Comparison of ENCODE assay signal across 8 cellular contexts in the genomic region with DNA sequence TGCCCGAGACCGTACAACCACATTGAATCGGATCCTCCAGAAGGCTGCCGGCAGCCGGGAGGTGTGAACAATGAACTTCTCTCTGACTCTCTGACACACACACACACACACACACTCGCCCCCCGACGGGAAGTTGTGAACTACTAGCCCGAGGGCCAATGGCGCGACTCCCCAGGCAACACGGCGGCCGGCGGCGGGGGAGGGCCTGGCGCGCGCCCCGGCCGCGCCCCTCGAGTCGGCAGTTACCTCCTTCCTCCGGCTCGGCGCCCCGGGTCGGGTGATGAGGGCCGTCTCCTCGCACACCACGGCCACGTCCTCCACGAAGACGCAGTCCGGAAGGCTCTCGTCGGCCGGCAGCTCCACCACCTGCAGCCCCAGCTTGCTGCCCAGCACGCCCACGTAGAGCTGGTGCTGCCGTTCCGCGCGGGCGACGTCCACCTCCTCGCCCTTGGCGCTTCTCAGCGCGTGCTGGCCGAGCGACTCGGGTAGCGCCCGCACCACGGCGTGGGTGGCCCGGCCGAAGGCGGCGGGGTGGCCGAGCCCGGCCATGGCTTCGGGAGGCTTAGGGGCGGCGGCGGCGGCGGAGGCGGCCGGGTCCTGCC. TPM values are rescaled to one million over a fixed set of nuclear protein-coding genes. Genes with fewer than 3 reads are reported as not detected.
DNase-seq lines count a peak whose midpoint lies in the region; ATAC-seq lines count a peak whose summit lies in the region.

No MANE protein-coding gene starts in this region.

- peaks cover 4% of the 10 kb centered on the region for H3K4me1 Mint-ChIP-seq in activated CD4-positive, alpha-beta T cell treated with anti-CD3 and anti-CD28 coated beads for 36 hours
- peaks cover 4 to 6% (median 6%) of the 10 kb centered on the region in 3 donors for H3K4me1 Mint-ChIP-seq in naive B cell

- H3K4me3 Mint-ChIP-seq in activated CD4-positive, alpha-beta T cell treated with anti-CD3 and anti-CD28 coated beads for 36 hours, result peak overlapping the region; percentile 52
- peak overlapping the region; percentile 44 to 90 (median 72) for H3K4me3 Mint-ChIP-seq in naive B cell

- peak; percentile 58 for DNase-seq in activated CD4-positive, alpha-beta T cell treated with anti-CD3 and anti-CD28 coated beads for 36 hours
- no peak for DNase-seq in activated CD4-positive, alpha-beta T cell treated with anti-CD3 and anti-CD28 coated beads, Interleukin-2, amount 50 U/mL, for 4 hours
- DNase-seq in NCI-H2029 treated with DMSO at 0.1 percent for 48 hours (lab: John Stamatoyannopoulos, UW), result peak; percentile 25
- DNase-seq in activated T-cell treated with anti-CD3 and anti-CD28 coated beads, Interleukin-2, amount 50 U/mL, for 1 hour, result peak; percentile 20
- peak; percentile 60 for DNase-seq in fibroblast of peridontal ligament (ENCODE audit: extremely low read depth)
- peak; percentile 47 for DNase-seq in naive B cell

- CTCF ChIA-PET in activated CD4-positive, alpha-beta T cell treated with anti-CD3 and anti-CD28 coated beads for 36 hours (lab: Charles Lee), result interaction anchor here (0.5 to 1.4 kb wide), 2 partner anchors 116 to 687 kb away, joined by 3 to 4 read pairs; partner anchors contain the start of gene CCN1

- intact Hi-C loops in activated CD4-positive, alpha-beta T cell treated with anti-CD3 and anti-CD28 coated beads for 36 hours (cut with DNase I, micrococcal nuclease), result loop anchor here (2.0 to 10.0 kb wide), 2 partner anchors 116 to 160 kb away; partner anchors contain the start of gene CCN1 (in 1 of the 2)

- peaks cover 5% of the 10 kb centered on the region for H3K4me1 ChIP-seq in thymus (ENCODE audit: control insufficient read depth, insufficient read depth, low read length)

- H3K9me3 Mint-ChIP-seq in activated CD4-positive, alpha-beta T cell treated with anti-CD3 and anti-CD28 coated beads for 36 hours (ENCODE audit: low read depth), result no peaks in the 10 kb centered on the region
- H3K9me3 Mint-ChIP-seq in naive B cell, result peaks cover 0 to 9% (median 2%) of the 10 kb centered on the region in 7 donors

- peak overlapping the region; percentile 51 for H3K4me3 ChIP-seq in thymus (ENCODE audit: low read length)

- no peak overlapping the region for H3K27ac Mint-ChIP-seq in activated CD4-positive, alpha-beta T cell treated with anti-CD3 and anti-CD28 coated beads for 36 hours
- H3K27ac Mint-ChIP-seq in naive B cell, result no peak overlapping the region

- H3K27ac ChIP-seq in thymus (ENCODE audit: low read depth), result no peak overlapping the region

- H3K27me3 Mint-ChIP-seq in activated CD4-positive, alpha-beta T cell treated with anti-CD3 and anti-CD28 coated beads for 36 hours, result peaks cover 54% of the 10 kb centered on the region
- H3K27me3 Mint-ChIP-seq in naive B cell, result peaks cover 51 to 64% (median 58%) of the 10 kb centered on the region in 3 donors

- peaks cover 26% of the 10 kb centered on the region for H3K27me3 ChIP-seq in thymus (ENCODE audit: control insufficient read depth, insufficient read depth)

- H3K36me3 ChIP-seq in thymus (ENCODE audit: control insufficient read depth, insufficient read depth), result no peaks in the 10 kb centered on the region

- 1% methylated on average over 72 of the region's 72 CpGs for WGBS in thymus

- ATAC-seq in activated CD4-positive, alpha-beta T cell treated with anti-CD3 and anti-CD28 coated beads for 36 hours, result peak; percentile 71
- peak; percentile 43 for ATAC-seq in HG02623 (IDR thresholded peaks at IDR 0.05; ENCODE audit: unreplicated experiment)
- ATAC-seq in naive B cell (ENCODE audit: low read depth in 2 of 2), result peak; percentile 76 to 79

- no peaks in the 10 kb centered on the region for H3K36me3 Mint-ChIP-seq in activated CD4-positive, alpha-beta T cell treated with anti-CD3 and anti-CD28 coated beads for 36 hours (ENCODE audit: low read depth)
- H3K36me3 Mint-ChIP-seq in naive B cell, result peaks cover 5 to 20% of the 10 kb centered on the region in 2 donors

- POLR2A ChIA-PET in activated CD4-positive, alpha-beta T cell treated with anti-CD3 and anti-CD28 coated beads for 36 hours (lab: Charles Lee), result no interaction called here

- no peaks in the 10 kb centered on the region for H3K9me3 ChIP-seq in thymus (ENCODE audit: control insufficient read depth)

RNA-seq across cellular contexts. Expression of gene DDAH1, which starts 0.4 kb away (rescaled TPM):
- total RNA-seq in activated CD4-positive, alpha-beta T cell treated with anti-CD3 and anti-CD28 coated beads for 36 hours, result under 1 TPM; 0.09 to 0.11 TPM
- under 1 TPM in 4 of 6 donors, not detected in 2; 0.07 to 0.40 (median 0.18) TPM for polyA plus RNA-seq in naive B cell (ENCODE audit: low read depth in 6 of 6)
- 2.4 TPM for polyA plus RNA-seq in thymus

Comparison
In these comparisons a context has a peak if more than half of its experiments do, and no peak if none do; other contexts are left out.
1. DNase-seq: peak in activated CD4-positive, alpha-beta T cell treated with anti-CD3 and anti-CD28 coated beads for 36 hours (single experiment), NCI-H2029 treated with DMSO at 0.1 percent for 48 hours (single experiment), activated T-cell treated with anti-CD3 and anti-CD28 coated beads, Interleukin-2, amount 50 U/mL, for 1 hour (single experiment), fibroblast of peridontal ligament (single experiment) and naive B cell (single experiment); none in activated CD4-positive, alpha-beta T cell treated with anti-CD3 and anti-CD28 coated beads, Interleukin-2, amount 50 U/mL, for 4 hours (0 of 2).
2. Peak in every context shown above with its lines, with median percentiles within 50 percentile points of each other: ATAC-seq.